Comparison of ENCODE assay signal across 1 cellular context in genomic region chr15:31215490-31216209, GRCh38.
TF ChIP-seq lines count a peak whose summit lies in the region.

No MANE protein-coding gene starts in this region.

TF ChIP-seq in HepG2, 621 proteins besides CTCF, POLR2A, EP300 and RAD21 (continued from another document and continues in another):
- 0 out of 2 replicates have a peak, but pooled peaks have one; percentile 41 for TF ChIP-seq ZNF547 (CRISPR knock-in tag; IDR thresholded peaks at IDR 0.05)
- TF ChIP-seq ZSCAN21 (CRISPR knock-in tag; IDR thresholded peaks at IDR 0.05; ENCODE audit: borderline replicate concordance), result peak; percentile 36; the same call in 1 of the 2 replicates
- no peak for TF ChIP-seq DMTF1 (CRISPR knock-in tag; IDR thresholded peaks at IDR 0.05)
- TF ChIP-seq DR1 (CRISPR knock-in tag; IDR thresholded peaks at IDR 0.05), result 0 out of 2 replicates have a peak, but pooled peaks have one; percentile 20
- TF ChIP-seq KDM3A (CRISPR knock-in tag; IDR thresholded peaks at IDR 0.05; ENCODE audit: low read depth), result no peak
- 0 out of 2 replicates have a peak, but pooled peaks have one; percentile 73 for TF ChIP-seq ZNF333 (CRISPR knock-in tag; IDR thresholded peaks at IDR 0.05; ENCODE audit: borderline replicate concordance)
- no peak for TF ChIP-seq MTERF4 (CRISPR knock-in tag; IDR thresholded peaks at IDR 0.05)
- peak; percentile 81 for TF ChIP-seq AGO2 (optimal IDR thresholded peaks at IDR 0.05; ENCODE audit: low read depth, low read length)
- no peak for TF ChIP-seq NPAS2 (CRISPR knock-in tag; IDR thresholded peaks at IDR 0.05; ENCODE audit: borderline replicate concordance)
- TF ChIP-seq ZSCAN20 (CRISPR knock-in tag; IDR thresholded peaks at IDR 0.05; ENCODE audit: borderline replicate concordance), result peak; percentile 83; the same call in 1 of the 2 replicates
- no peak for TF ChIP-seq ARHGAP35 (CRISPR knock-in tag; IDR thresholded peaks at IDR 0.05; ENCODE audit: borderline replicate concordance)
- no peak for TF ChIP-seq ZNF451 (CRISPR knock-in tag; IDR thresholded peaks at IDR 0.05)
- TF ChIP-seq MLX (CRISPR knock-in tag; IDR thresholded peaks at IDR 0.05), result 0 out of 2 replicates have a peak, but pooled peaks have one; percentile 9
- TF ChIP-seq RARA (CRISPR knock-in tag; IDR thresholded peaks at IDR 0.05), result no peak
- TF ChIP-seq TAF15 (IDR thresholded peaks at IDR 0.05; ENCODE audit: low read depth, low read length, poor library complexity, severe bottlenecking), result no peak
- TF ChIP-seq SMAD1 (CRISPR knock-in tag; IDR thresholded peaks at IDR 0.05; ENCODE audit: borderline replicate concordance, low read depth), result no peak
- TF ChIP-seq ZNF772 (CRISPR knock-in tag; IDR thresholded peaks at IDR 0.05), result no peak
- TF ChIP-seq ZNF670 (CRISPR knock-in tag; IDR thresholded peaks at IDR 0.05; ENCODE audit: borderline replicate concordance), result peak; percentile 29; the same call in 1 of the 2 replicates
- TF ChIP-seq BHLHE40 (IDR thresholded peaks at IDR 0.05; ENCODE audit: low read length), result 0 out of 2 replicates have a peak, but pooled peaks have one; percentile 8
- TF ChIP-seq ZBTB14 (CRISPR knock-in tag; IDR thresholded peaks at IDR 0.05), result peak; percentile 44; the same call in 1 of the 2 replicates
- TF ChIP-seq RBAK (CRISPR knock-in tag; IDR thresholded peaks at IDR 0.05), result 0 out of 2 replicates have a peak, but pooled peaks have one; percentile 39
- no peak for TF ChIP-seq SKIL (CRISPR knock-in tag; IDR thresholded peaks at IDR 0.05; ENCODE audit: borderline replicate concordance)
- TF ChIP-seq ARID4A (CRISPR knock-in tag; IDR thresholded peaks at IDR 0.05; ENCODE audit: borderline replicate concordance), result peak; percentile 15; the same call in 1 of the 2 replicates
- TF ChIP-seq HMG20B (CRISPR knock-in tag; conservative IDR thresholded peaks at IDR 0.05), result 0 out of 2 replicates have a peak, but pooled peaks have one; percentile 19
- 0 out of 2 replicates have a peak, but pooled peaks have one; percentile 23 for TF ChIP-seq ZMYM3 (CRISPR knock-in tag; IDR thresholded peaks at IDR 0.05)
- 0 out of 2 replicates have a peak, but pooled peaks have one; percentile 44 for TF ChIP-seq ZGPAT (CRISPR knock-in tag; IDR thresholded peaks at IDR 0.05)
- TF ChIP-seq RBFOX2 (IDR thresholded peaks at IDR 0.05; ENCODE audit: low read depth, low read length), result peak; percentile 92
- peak; percentile 48; the same call in 1 of the 2 replicates for TF ChIP-seq IKZF5 (CRISPR knock-in tag; IDR thresholded peaks at IDR 0.05)
- TF ChIP-seq FOXP4 (CRISPR knock-in tag; IDR thresholded peaks at IDR 0.05), result peak; percentile 33; the same call in 1 of the 2 replicates
- peak; percentile 24 for TF ChIP-seq SKI (IDR thresholded peaks at IDR 0.05; ENCODE audit: partially characterized antibody)
- no peak for TF ChIP-seq ZSCAN29 (CRISPR knock-in tag; conservative IDR thresholded peaks at IDR 0.05)
- TF ChIP-seq HOXD1 (CRISPR knock-in tag; IDR thresholded peaks at IDR 0.05), result peak; percentile 57; the same call in 1 of the 2 replicates
- peak; percentile 45; the same call in 1 of the 2 replicates for TF ChIP-seq ZFP91 (CRISPR knock-in tag; IDR thresholded peaks at IDR 0.05; ENCODE audit: borderline replicate concordance)
- TF ChIP-seq TFDP1 (CRISPR knock-in tag; IDR thresholded peaks at IDR 0.05; ENCODE audit: borderline replicate concordance), result peak; percentile 10; the same call in 1 of the 2 replicates
